ENCODE assay signal across 1 cellular context in genomic region chr6:137968901-137969300, GRCh38.
TF ChIP-seq lines count a peak whose summit lies in the region.

No MANE protein-coding gene starts in this region.

TF ChIP-seq in GM12878, 131 proteins besides CTCF, POLR2A, EP300 and RAD21 (continued from another document):
- TF ChIP-seq USF2 (IDR thresholded peaks at IDR 0.05; ENCODE audit: borderline replicate concordance, low read depth, low read length), result no peak
- peak; percentile 31; the same call in 1 of the 2 replicates for TF ChIP-seq ATF2 (IDR thresholded peaks at IDR 0.05; ENCODE audit: low read length)
- TF ChIP-seq CREM (IDR thresholded peaks at IDR 0.05; ENCODE audit: low read depth), result peak; percentile 22; the same call in 1 of the 2 replicates
- no peak for TF ChIP-seq PAX5 (IDR thresholded peaks at IDR 0.05; ENCODE audit: borderline replicate concordance, low read depth, low read length)
TF ChIP-seq in GM12878: peak in this region for 7.
